26 cellular contexts compared by ENCODE assay signal in the genomic region with DNA sequence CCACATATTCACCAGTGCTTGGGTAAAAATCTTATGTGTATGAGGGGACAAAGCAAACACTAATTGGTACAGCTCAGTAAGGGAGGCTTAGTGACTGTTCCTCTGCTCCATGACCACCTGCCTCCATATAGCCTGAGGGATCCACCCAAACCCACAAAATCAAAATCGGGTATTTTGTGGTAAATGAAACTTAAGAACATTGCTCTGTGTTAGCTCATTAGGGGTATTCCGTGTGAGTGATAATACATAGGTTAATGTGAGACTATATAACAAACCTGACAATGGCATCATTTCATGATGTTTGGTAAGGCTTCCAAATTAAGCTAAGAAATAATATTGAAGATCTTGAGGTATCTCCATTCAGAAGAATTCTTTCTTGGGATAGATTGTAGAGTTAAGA. TPM values are rescaled to one million over a fixed set of nuclear protein-coding genes. Genes with fewer than 3 reads are reported as not detected.
"Had no signal": no experiment of that assay in that cellular context is flagged by ENCODE, and none has a peak within 500 bp of the region (broad histone marks: within the 10 kb centered on the region; RNA-seq: fewer than 3 reads in every experiment).

No MANE protein-coding gene starts in this region.

- H3K27me3 Mint-ChIP-seq: activated CD4-positive, alpha-beta T cell treated with anti-CD3 and anti-CD28 coated beads, Interleukin-2, amount 10 ng/mL, durations not matched to agents 24 days and 14 days; activated CD8-positive, alpha-beta memory T cell treated with anti-CD3 and anti-CD28 coated beads, Interleukin-2, amount 10 ng/mL, durations not matched to agents 7 days and 5 days; activated naive CD8-positive, alpha-beta T cell; T-helper 17 cell had no signal

- H3K27me3 ChIP-seq: adrenal gland, colonic mucosa had no signal

- H3K9me3 ChIP-seq: adrenal gland, colonic mucosa had no signal

- H3K27ac Mint-ChIP-seq: activated CD4-positive, alpha-beta T cell treated with anti-CD3 and anti-CD28 coated beads, Interleukin-2, amount 10 ng/mL, durations not matched to agents 24 days and 14 days; activated CD8-positive, alpha-beta memory T cell treated with anti-CD3 and anti-CD28 coated beads, Interleukin-2, amount 10 ng/mL, durations not matched to agents 7 days and 5 days; T-helper 17 cell; WTC11 had no signal

- H3K27ac ChIP-seq: adrenal gland, colonic mucosa had no signal

- H3K4me1 ChIP-seq: adrenal gland, colonic mucosa had no signal

- H3K4me3 Mint-ChIP-seq: activated CD4-positive, alpha-beta T cell treated with anti-CD3 and anti-CD28 coated beads, Interleukin-2, amount 10 ng/mL, durations not matched to agents 24 days and 14 days; activated CD8-positive, alpha-beta memory T cell treated with anti-CD3 and anti-CD28 coated beads, Interleukin-2, amount 10 ng/mL, durations not matched to agents 7 days and 5 days; activated naive CD8-positive, alpha-beta T cell; T-helper 17 cell; WTC11 had no signal

- ATAC-seq: activated CD8-positive, alpha-beta memory T cell treated with anti-CD3 and anti-CD28 coated beads, Interleukin-2, amount 10 ng/mL, durations not matched to agents 7 days and 5 days; T-helper 17 cell; WTC11 had no signal

- H3K4me3 ChIP-seq: adrenal gland, colonic mucosa had no signal

- DNase-seq: activated CD4-positive, alpha-beta T cell treated with anti-CD3 and anti-CD28 coated beads, Interleukin-2, amount 10 ng/mL, durations not matched to agents 24 days and 14 days; activated CD4-positive, CD25-positive, alpha-beta regulatory T cell treated with anti-CD3 and anti-CD28 coated beads, Interleukin-2, amount 50 U/mL, for 72 hours; activated CD8-positive, alpha-beta memory T cell treated with anti-CD3 and anti-CD28 coated beads, Interleukin-2, amount 10 ng/mL, durations not matched to agents 7 days and 5 days; activated effector memory CD4-positive, alpha-beta T cell treated with Interleukin-2 at 50 U/mL for 16 hours; activated naive CD4-positive, alpha-beta T cell; adrenal gland; anterior cingulate cortex; colonic mucosa; Kasumi-1; KBM-7; NCI-H146; NCI-H1930; NCI-H2171; NCI-H2227 treated with DMSO at 0.1 percent for 48 hours; NCI-H526 treated with DMSO at 0.1 percent for 48 hours; NCI-H82; SIG-M5; T-helper 17 cell; T-helper 9 cell had no signal

- H3K9me3 Mint-ChIP-seq: activated CD4-positive, alpha-beta T cell treated with anti-CD3 and anti-CD28 coated beads, Interleukin-2, amount 10 ng/mL, durations not matched to agents 24 days and 14 days; WTC11 had no signal

RNA-seq across cellular contexts. Expression of gene TMCO2, which starts 43.6 kb away (rescaled TPM):
- total RNA-seq: activated CD4-positive, alpha-beta T cell treated with anti-CD3 and anti-CD28 coated beads, Interleukin-2, amount 10 ng/mL, durations not matched to agents 24 days and 14 days; adrenal gland; cardiac septum; cerebellum; colonic mucosa; NCI-H460; OCI-LY7; RPMI7951; T-helper 17 cell; WTC11 had no signal
- polyA plus RNA-seq: adrenal gland had no signal
